In genomic region chr11:9802291-9802861, GRCh38 we compare ENCODE assay signal across 9 cellular contexts.
A peak's percentile ranks its signal among the peaks of the same experiment; 100 is the strongest.
DNase-seq lines count a peak whose midpoint lies in the region; ATAC-seq lines count a peak whose summit lies in the region.
"Had no signal": no experiment of that assay in that cellular context is flagged by ENCODE, and none has a peak within 500 bp of the region (broad histone marks: within the 10 kb centered on the region; RNA-seq: fewer than 3 reads in every experiment).

No MANE protein-coding gene starts in this region.

- DNase-seq in NCI-H1105 treated with DMSO at 0.1 percent for 48 hours (lab: John Stamatoyannopoulos, UW) = peak; percentile 18
- DNase-seq in NCI-H1105 (lab: John Stamatoyannopoulos, UW) = no peak
- DNase-seq in amniotic epithelial cell (ENCODE audit: low read depth) = peak; percentile 76
- no peak for DNase-seq in left cardiac atrium
- DNase-seq in superior temporal gyrus (ENCODE audit: extremely low spot score) = peak; percentile 34
- no peak for DNase-seq in stimulated activated CD4-positive, alpha-beta T cell treated with anti-CD3 and anti-CD28 coated beads, Interleukin-2, amount 100 ng/mL, for 48 hours
- DNase-seq: small intestine had no signal

- peak; percentile 62 for ATAC-seq in left cardiac atrium
- no peak for ATAC-seq in HG02884 (IDR thresholded peaks at IDR 0.05; ENCODE audit: unreplicated experiment)
- no peak for ATAC-seq in GM19035 (IDR thresholded peaks at IDR 0.05; ENCODE audit: unreplicated experiment)

- intact Hi-C loops in left cardiac atrium (cut with DNase I) = no loop called here

Comparison
In these comparisons a context has a peak if more than half of its experiments do, and no peak if none do; other contexts are left out.
1. DNase-seq: peak in NCI-H1105 treated with DMSO at 0.1 percent for 48 hours (single experiment), amniotic epithelial cell (single experiment) and superior temporal gyrus (single experiment); none in NCI-H1105 (single experiment), left cardiac atrium (single experiment) and stimulated activated CD4-positive, alpha-beta T cell treated with anti-CD3 and anti-CD28 coated beads, Interleukin-2, amount 100 ng/mL, for 48 hours (0 of 2).
2. ATAC-seq: peak in left cardiac atrium (2 of 2); none in HG02884 (single experiment) and GM19035 (single experiment).